Comparison of ENCODE assay signal across 25 cellular contexts in the genomic region with DNA sequence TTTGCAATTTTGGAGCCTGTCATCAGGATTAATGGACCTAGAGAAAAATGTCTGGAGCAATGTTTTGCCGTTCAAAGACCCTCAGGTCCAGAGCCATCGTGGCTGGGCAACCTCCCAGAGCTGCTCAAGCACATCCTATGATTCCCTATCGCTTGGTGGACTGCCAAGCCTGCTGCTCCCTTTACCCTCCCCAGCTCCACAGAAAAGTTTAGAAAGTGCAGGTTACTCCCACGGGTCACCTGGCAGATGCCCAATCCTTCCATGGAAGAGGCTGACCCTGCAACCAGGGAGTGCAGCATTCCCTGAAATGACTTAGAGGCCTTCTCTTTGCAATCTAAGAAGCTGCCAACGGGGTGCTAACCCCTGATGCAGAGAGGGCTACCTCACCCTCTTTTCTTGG.
"Had no signal": no experiment of that assay in that cellular context is flagged by ENCODE, and none has a peak within 500 bp of the region (broad histone marks: within the 10 kb centered on the region; RNA-seq: fewer than 3 reads in every experiment).

No MANE protein-coding gene starts in this region.

- H3K9me3 ChIP-seq: breast epithelium, left lung, mucosa of descending colon, stomach, tibial nerve had no signal

- H3K27me3 ChIP-seq: breast epithelium, left lung, stomach, tibial nerve had no signal

- H3K27ac ChIP-seq: breast epithelium, epithelial cell of prostate, left lung, stomach, tibial nerve had no signal

- H3K4me3 ChIP-seq: breast epithelium, left lung, lung, mucosa of descending colon, smooth muscle cell, stomach, tibial nerve had no signal

- ATAC-seq: activated CD8-positive, alpha-beta memory T cell treated with anti-CD3 and anti-CD28 coated beads, Interleukin-2, amount 10 ng/mL, durations not matched to agents 7 days and 5 days; activated CD8-positive, alpha-beta T cell treated with anti-CD3 and anti-CD28 coated beads, Interleukin-2, amount 10 ng/mL, durations not matched to agents 7 days and 5 days; activated naive CD8-positive, alpha-beta T cell treated with anti-CD3 and anti-CD28 coated beads, Interleukin-2, amount 50 U/mL, for 24 hours; left lung; mucosa of descending colon; natural killer cell treated with Interleukin-12 subunit alpha and Interleukin-12 subunit beta and Interleukin-15 and Interleukin-18, amount 100 ng/mL, for 72 hours; stimulated activated memory B cell treated with anti-CD40 and anti-IgM and Interleukin-4, amounts not matched to agents 10 μg/mL and 1 μg/mL and 100 μg/mL, for 72 hours; T-cell had no signal

- DNase-seq: activated B cell treated with CpG ODN at 0.5 μM for 24 hours; activated CD4-positive, alpha-beta T cell treated with anti-CD3 and anti-CD28 coated beads, Interleukin-2, amount 50 U/mL, for 1 hour; activated CD8-positive, alpha-beta memory T cell treated with anti-CD3 and anti-CD28 coated beads, Interleukin-2, amount 10 ng/mL, durations not matched to agents 7 days and 5 days; activated CD8-positive, alpha-beta T cell treated with anti-CD3 and anti-CD28 coated beads, Interleukin-2, amount 10 ng/mL, durations not matched to agents 7 days and 5 days; activated naive CD8-positive, alpha-beta T cell treated with anti-CD3 and anti-CD28 coated beads, Interleukin-2, amount 50 U/mL, for 24 hours; activated T-cell treated with anti-CD3 and anti-CD28 coated beads, Interleukin-2, amount 50 U/mL, for 48 hours; effector CD8-positive, alpha-beta T cell; head of caudate nucleus; hippocampal formation; left lung; mesendoderm; mucosa of descending colon; retina; stimulated activated CD4-positive, alpha-beta T cell treated with anti-CD3 and anti-CD28 coated beads, Interleukin-1b, Interleukin-23, amount 100 ng/mL, for 48 hours; stimulated activated CD4-positive, alpha-beta T cell treated with anti-CD3 and anti-CD28 coated beads, Interleukin-4, amount 100 ng/mL, for 4 hours; stimulated activated CD8-positive, alpha-beta memory T cell treated with anti-CD3 and anti-CD28 coated beads, Interleukin-4, amount 100 ng/mL, for 48 hours; stomach; T-cell had no signal

- H3K36me3 ChIP-seq: breast epithelium, left lung, stomach, tibial nerve had no signal

- H3K4me1 ChIP-seq: breast epithelium, left lung had no signal
